8 cellular contexts compared by ENCODE assay signal in genomic region chr11:65988791-65989592, GRCh38. TPM values are rescaled to one million over a fixed set of nuclear protein-coding genes. Genes with fewer than 3 reads are reported as not detected.
DNase-seq lines count a peak whose midpoint lies in the region; ATAC-seq, FAIRE-seq and TF ChIP-seq lines count a peak whose summit lies in the region.

No MANE protein-coding gene starts in this region.

- TF ChIP-seq CTCF in keratinocyte (optimal IDR thresholded peaks at IDR 0.05 in 1 of 3, IDR thresholded peaks at IDR 0.05 in 1 of 3, conservative IDR thresholded peaks at IDR 0.05 in 1 of 3; ENCODE audit: extremely low read depth in 1 of 3, insufficient read depth in 2 of 3, low read length in 3 of 3) = peak; percentile 93 to 99 (median 98)

- no peak overlapping the region for H3K4me3 ChIP-seq in keratinocyte (ENCODE audit: control insufficient read depth in 2 of 3, extremely low read depth in 1 of 3, insufficient read depth in 2 of 3, low read depth in 1 of 3, low read length in 3 of 3)

- FAIRE-seq in keratinocyte (lab: Jason Lieb, UNC) = peak; percentile 99

- dilution Hi-C loops in keratinocyte (cut with MboI; ENCODE audit: extremely low pct_ligation_motif_present, low sequenced_read_pairs) = no loop called here

- no peak overlapping the region for H3K27ac ChIP-seq in keratinocyte (ENCODE audit: control insufficient read depth, insufficient read depth, low read length)

- no peak overlapping the region for H2AFZ ChIP-seq in keratinocyte (ENCODE audit: control insufficient read depth, low read length)

- H3K4me1 ChIP-seq in keratinocyte (ENCODE audit: control insufficient read depth, extremely low read depth, insufficient read depth, low read length) = no peaks in the 10 kb centered on the region

- H3K9ac ChIP-seq in keratinocyte (ENCODE audit: control insufficient read depth, extremely low read depth, insufficient read depth, low read length) = no peak overlapping the region

- peak; percentile 88 to 94 for DNase-seq in AML-193 (lab: John Stamatoyannopoulos, UW)
- DNase-seq in NCI-H446 treated with DMSO at 0.1 percent for 48 hours (lab: John Stamatoyannopoulos, UW) = peak; percentile 85
- DNase-seq in activated CD4-positive, CD25-positive, alpha-beta regulatory T cell (lab: John Stamatoyannopoulos, UW) = peak; percentile 75 to 86 (median 84)
- DNase-seq in central memory CD4-positive, alpha-beta T cell = peak; percentile 91
- peak; percentile 92 for DNase-seq in keratinocyte (ENCODE audit: low read depth, low spot score)
- DNase-seq in stimulated activated CD4-positive, alpha-beta T cell treated with anti-CD3 and anti-CD28 coated beads, Interleukin-2, amount 100 ng/mL, for 24 hours = peak; percentile 87 to 93

- H3K9me3 ChIP-seq in keratinocyte (ENCODE audit: control insufficient read depth, low read depth, low read length) = no peaks in the 10 kb centered on the region

- no peaks in the 10 kb centered on the region for H3K79me2 ChIP-seq in keratinocyte (ENCODE audit: control insufficient read depth, insufficient read depth, low read length)

- ATAC-seq in GM19043 (IDR thresholded peaks at IDR 0.05; ENCODE audit: low read depth, unreplicated experiment) (peak; percentile 84), HG03432 (IDR thresholded peaks at IDR 0.05; ENCODE audit: unreplicated experiment) (peak; percentile 86)

- H3K9me1 ChIP-seq in keratinocyte (ENCODE audit: control insufficient read depth, extremely low read depth, insufficient read depth, low read length) = no peaks in the 10 kb centered on the region

- H3K36me3 ChIP-seq in keratinocyte (ENCODE audit: control insufficient read depth in 2 of 2, extremely low read depth in 1 of 2, insufficient read depth in 2 of 2, low read length in 2 of 2) = peaks cover 4 to 5% of the 10 kb centered on the region in 2 experiments

- no peaks in the 10 kb centered on the region for H3K27me3 ChIP-seq in keratinocyte (ENCODE audit: control insufficient read depth, extremely low read depth, insufficient read depth, low read length)

- no peaks in the 10 kb centered on the region for H4K20me1 ChIP-seq in keratinocyte (ENCODE audit: control insufficient read depth, extremely low read depth, insufficient read depth, low read length)

- H3K4me2 ChIP-seq in keratinocyte (ENCODE audit: control insufficient read depth, extremely low read depth, insufficient read depth, low read depth, low read length) = no peak overlapping the region

RNA-seq across cellular contexts. Expression of gene EIF1AD, which starts 13.0 kb away (rescaled TPM):
- 23.1 to 36.8 TPM (median 29.6 TPM) in 3 replicates for polyA plus RNA-seq in keratinocyte
- 27.8 TPM for polyA plus RNA-seq in keratinocyte (2011; ENCODE audit: low read depth)
- polyA plus RNA-seq in keratinocyte (2011; cell fraction: cytosol; rRNA removed) = 25.7 and 27.4 TPM in 2 replicates
- polyA plus RNA-seq in keratinocyte (2011; cell fraction: nucleus; rRNA removed) = 37.9 and 40.2 TPM in 2 replicates
- polyA plus RNA-seq in keratinocyte (2012; ENCODE audit: low replicate concordance) = 29.7 and 31.2 TPM in 2 replicates
- 42.8 to 48.1 TPM (median 44.4 TPM) in 3 replicates for polyA minus RNA-seq in keratinocyte
- polyA minus RNA-seq in keratinocyte (2011; cell fraction: cytosol; rRNA and poly(A)+ RNA removed) = 24.6 TPM
- polyA minus RNA-seq in keratinocyte (2011; cell fraction: nucleus; rRNA and poly(A)+ RNA removed) = 18.7 and 30.3 TPM in 2 replicates

RNA-seq across cellular contexts. Expression of gene BANF1, which starts 13.3 kb away (rescaled TPM):
- 112 to 187 TPM (median 154 TPM) in 3 replicates for polyA plus RNA-seq in keratinocyte
- polyA plus RNA-seq in keratinocyte (2011; ENCODE audit: low read depth) = 12.9 TPM
- polyA plus RNA-seq in keratinocyte (2011; cell fraction: cytosol; rRNA removed) = 206 and 231 TPM in 2 replicates
- 99.3 and 102 TPM in 2 replicates for polyA plus RNA-seq in keratinocyte (2011; cell fraction: nucleus; rRNA removed)
- polyA plus RNA-seq in keratinocyte (2012; ENCODE audit: low replicate concordance) = 152 and 176 TPM in 2 replicates
- 61.8 to 73.4 TPM (median 69.0 TPM) in 3 replicates for polyA minus RNA-seq in keratinocyte
- 84.6 TPM for polyA minus RNA-seq in keratinocyte (2011; cell fraction: cytosol; rRNA and poly(A)+ RNA removed)
- polyA minus RNA-seq in keratinocyte (2011; cell fraction: nucleus; rRNA and poly(A)+ RNA removed) = 16.2 and 16.9 TPM in 2 replicates

RNA-seq across cellular contexts. Expression of gene CST6, which starts 22.8 kb away (rescaled TPM):
- polyA plus RNA-seq in keratinocyte = 1.4 to 2.3 TPM (median 1.7 TPM) in 3 replicates
- polyA plus RNA-seq in keratinocyte (2011; ENCODE audit: low read depth) = 27.8 TPM
- 3.3 and 4.9 TPM in 2 replicates for polyA plus RNA-seq in keratinocyte (2011; cell fraction: cytosol; rRNA removed)
- 3.7 and 7.6 TPM in 2 replicates for polyA plus RNA-seq in keratinocyte (2011; cell fraction: nucleus; rRNA removed)
- 2.0 and 195 TPM in 2 replicates for polyA plus RNA-seq in keratinocyte (2012; ENCODE audit: low replicate concordance)
- 0.32 TPM in 1 of 3 replicates, not detected in the others for polyA minus RNA-seq in keratinocyte
- polyA minus RNA-seq in keratinocyte (2011; cell fraction: cytosol; rRNA and poly(A)+ RNA removed) = not detected
- 5.0 TPM in 1 of 2 replicates, not detected in the other for polyA minus RNA-seq in keratinocyte (2011; cell fraction: nucleus; rRNA and poly(A)+ RNA removed)

RNA-seq across cellular contexts. Expression of gene SART1, which starts 27.5 kb away (rescaled TPM):
- 5.9 to 28.0 TPM (median 14.7 TPM) in 3 replicates for polyA plus RNA-seq in keratinocyte
- 80.5 TPM for polyA plus RNA-seq in keratinocyte (2011; ENCODE audit: low read depth)
- polyA plus RNA-seq in keratinocyte (2011; cell fraction: cytosol; rRNA removed) = 6.2 and 18.6 TPM in 2 replicates
- polyA plus RNA-seq in keratinocyte (2011; cell fraction: nucleus; rRNA removed) = 17.9 and 27.4 TPM in 2 replicates
- polyA plus RNA-seq in keratinocyte (2012; ENCODE audit: low replicate concordance) = 34.0 and 58.1 TPM in 2 replicates
- 2.7 to 29.5 TPM (median 10.2 TPM) in 3 replicates for polyA minus RNA-seq in keratinocyte
- 24.4 TPM for polyA minus RNA-seq in keratinocyte (2011; cell fraction: cytosol; rRNA and poly(A)+ RNA removed)
- 4.8 and 8.4 TPM in 2 replicates for polyA minus RNA-seq in keratinocyte (2011; cell fraction: nucleus; rRNA and poly(A)+ RNA removed)

RNA-seq across cellular contexts. Expression of gene CATSPER1, which starts 37.3 kb away (rescaled TPM):
- 0.07 TPM in 1 of 3 replicates, not detected in the others for polyA plus RNA-seq in keratinocyte
- not detected for polyA plus RNA-seq in keratinocyte (2011; ENCODE audit: low read depth)
- not detected in 2 replicates for polyA plus RNA-seq in keratinocyte (2011; cell fraction: cytosol; rRNA removed)
- not detected in 2 replicates for polyA plus RNA-seq in keratinocyte (2011; cell fraction: nucleus; rRNA removed)
- 0.17 TPM in 1 of 2 replicates, not detected in the other for polyA plus RNA-seq in keratinocyte (2012; ENCODE audit: low replicate concordance)
- polyA minus RNA-seq in keratinocyte = not detected in 3 replicates
- not detected for polyA minus RNA-seq in keratinocyte (2011; cell fraction: cytosol; rRNA and poly(A)+ RNA removed)
- not detected in 2 replicates for polyA minus RNA-seq in keratinocyte (2011; cell fraction: nucleus; rRNA and poly(A)+ RNA removed)
